32 cellular contexts compared by ENCODE assay signal in genomic region chr2:142782942-142783443, GRCh38.
"Had no signal": no experiment of that assay in that cellular context is flagged by ENCODE, and none has a peak within 500 bp of the region (broad histone marks: within the 10 kb centered on the region; RNA-seq: fewer than 3 reads in every experiment).

No MANE protein-coding gene starts in this region.

- H3K27ac ChIP-seq: adrenal gland, ascending aorta, body of pancreas, brain microvascular endothelial cell, breast epithelium, cardiac muscle cell had no signal

- ATAC-seq: activated naive CD4-positive, alpha-beta T cell treated with anti-CD3 and anti-CD28 coated beads, Interleukin-2, amount 50 U/mL, for 72 hours; activated naive CD8-positive, alpha-beta T cell treated with anti-CD3 and anti-CD28 coated beads, Interleukin-2, amount 50 U/mL, for 24 hours; activated T-cell treated with anti-CD3 and anti-CD28 coated beads, Interleukin-2, amount 50 U/mL, for 4 hours; activated T-cell treated with anti-CD3 and anti-CD28 coated beads, Interleukin-2, amount 50 U/mL, for 72 hours; activated T-helper 17 cell treated with anti-CD3 and anti-CD28 coated beads, Interleukin-2, amount 50 U/mL, for 72 hours; body of pancreas had no signal

- H3K27me3 ChIP-seq: adrenal gland, ascending aorta, body of pancreas, brain microvascular endothelial cell, breast epithelium, cardiac muscle cell had no signal

- H3K9me3 ChIP-seq: adrenal gland, ascending aorta, body of pancreas, breast epithelium had no signal

- H3K36me3 ChIP-seq: adrenal gland, ascending aorta, brain microvascular endothelial cell, breast epithelium, cardiac muscle cell had no signal

- DNase-seq: activated effector memory CD4-positive, alpha-beta T cell treated with anti-CD3 and anti-CD28 coated beads, Interleukin-2, amount 50 U/mL, for 16 hours; activated effector memory CD4-positive, alpha-beta T cell treated with Interleukin-2 at 50 U/mL for 16 hours; activated gamma-delta T cell; activated gamma-delta T cell treated with Interleukin-2 at 50 U/mL for 16 hours; activated naive CD4-positive, alpha-beta T cell; activated naive CD4-positive, alpha-beta T cell treated with anti-CD3 and anti-CD28 coated beads for 36 hours; activated naive CD4-positive, alpha-beta T cell treated with anti-CD3 and anti-CD28 coated beads, Interleukin-2, amount 10 ng/mL, durations not matched to agents 7 days and 5 days; activated naive CD4-positive, alpha-beta T cell treated with anti-CD3 and anti-CD28 coated beads, Interleukin-2, amount 50 U/mL, for 16 hours; activated naive CD4-positive, alpha-beta T cell treated with Interleukin-2 at 50 U/mL for 16 hours; activated naive CD8-positive, alpha-beta T cell treated with anti-CD3 and anti-CD28 coated beads for 36 hours; activated naive CD8-positive, alpha-beta T cell treated with anti-CD3 and anti-CD28 coated beads, Interleukin-2, amount 10 ng/mL, durations not matched to agents 7 days and 5 days; activated naive CD8-positive, alpha-beta T cell treated with anti-CD3 and anti-CD28 coated beads, Interleukin-2, amount 50 U/mL, for 24 hours; activated T-cell treated with anti-CD3 and anti-CD28 coated beads, Interleukin-2, amount 50 U/mL, for 1 hour; activated T-cell treated with anti-CD3 and anti-CD28 coated beads, Interleukin-2, amount 50 U/mL, for 24 hours; activated T-cell treated with anti-CD3 and anti-CD28 coated beads, Interleukin-2, amount 50 U/mL, for 4 hours; activated T-cell treated with anti-CD3 and anti-CD28 coated beads, Interleukin-2, amount 50 U/mL, for 48 hours; activated T-cell treated with anti-CD3 and anti-CD28 coated beads, Interleukin-2, amount 50 U/mL, for 72 hours; adrenal gland; amniotic stem cell; amygdala; anterior cingulate cortex; aorta; body of pancreas; brain microvascular endothelial cell; caudate nucleus; central memory CD4-positive, alpha-beta T cell; cerebellar nuclear complex had no signal

- H3K4me1 ChIP-seq: adrenal gland, ascending aorta, body of pancreas, breast epithelium had no signal

- H3K4me3 ChIP-seq: adrenal gland, ascending aorta, body of pancreas, breast epithelium, cardiac muscle cell had no signal
